Comparison of ENCODE assay signal across 2 cellular contexts in genomic region chr1:79079770-79080169, GRCh38.
TF ChIP-seq lines count a peak whose summit lies in the region.

No MANE protein-coding gene starts in this region.

TF ChIP-seq in A549, 52 proteins besides CTCF, POLR2A, EP300 and RAD21 (continued from another document):
- no peak for TF ChIP-seq HES2 (IDR thresholded peaks at IDR 0.05)
- TF ChIP-seq ESRRA (IDR thresholded peaks at IDR 0.05; ENCODE audit: borderline replicate concordance, low read length) = no peak
- no peak for TF ChIP-seq ELK1 (IDR thresholded peaks at IDR 0.05; ENCODE audit: low read depth, low read length)
- TF ChIP-seq RNF2 (IDR thresholded peaks at IDR 0.05; ENCODE audit: borderline replicate concordance, low read depth) = no peak
- TF ChIP-seq FOSL2 (IDR thresholded peaks at IDR 0.05) = no peak
- peak; percentile 40; the same call in 1 of the 2 replicates for TF ChIP-seq FOSL2 (CRISPR knock-in tag; IDR thresholded peaks at IDR 0.05)
- no peak for TF ChIP-seq HOXB13 (CRISPR knock-in tag; IDR thresholded peaks at IDR 0.05; ENCODE audit: low read depth)
- no peak for TF ChIP-seq SMC3 (IDR thresholded peaks at IDR 0.05)
- TF ChIP-seq POLR2AphosphoS2 (conservative IDR thresholded peaks at IDR 0.05; ENCODE audit: low read length) = no peak
- peak; percentile 26 for TF ChIP-seq MAFK (IDR thresholded peaks at IDR 0.05; ENCODE audit: partially characterized antibody)
- TF ChIP-seq ZC3H11A (IDR thresholded peaks at IDR 0.05) = no peak
- TF ChIP-seq JUNB (IDR thresholded peaks at IDR 0.05) = no peak
- no peak for TF ChIP-seq GATA3 (IDR thresholded peaks at IDR 0.05; ENCODE audit: borderline replicate concordance)
- TF ChIP-seq RARB (CRISPR knock-in tag; IDR thresholded peaks at IDR 0.05) = no peak

TF ChIP-seq in HCT116, 20 proteins besides CTCF, POLR2A, EP300 and RAD21 (continued from another document):
- TF ChIP-seq, protein P1, sequence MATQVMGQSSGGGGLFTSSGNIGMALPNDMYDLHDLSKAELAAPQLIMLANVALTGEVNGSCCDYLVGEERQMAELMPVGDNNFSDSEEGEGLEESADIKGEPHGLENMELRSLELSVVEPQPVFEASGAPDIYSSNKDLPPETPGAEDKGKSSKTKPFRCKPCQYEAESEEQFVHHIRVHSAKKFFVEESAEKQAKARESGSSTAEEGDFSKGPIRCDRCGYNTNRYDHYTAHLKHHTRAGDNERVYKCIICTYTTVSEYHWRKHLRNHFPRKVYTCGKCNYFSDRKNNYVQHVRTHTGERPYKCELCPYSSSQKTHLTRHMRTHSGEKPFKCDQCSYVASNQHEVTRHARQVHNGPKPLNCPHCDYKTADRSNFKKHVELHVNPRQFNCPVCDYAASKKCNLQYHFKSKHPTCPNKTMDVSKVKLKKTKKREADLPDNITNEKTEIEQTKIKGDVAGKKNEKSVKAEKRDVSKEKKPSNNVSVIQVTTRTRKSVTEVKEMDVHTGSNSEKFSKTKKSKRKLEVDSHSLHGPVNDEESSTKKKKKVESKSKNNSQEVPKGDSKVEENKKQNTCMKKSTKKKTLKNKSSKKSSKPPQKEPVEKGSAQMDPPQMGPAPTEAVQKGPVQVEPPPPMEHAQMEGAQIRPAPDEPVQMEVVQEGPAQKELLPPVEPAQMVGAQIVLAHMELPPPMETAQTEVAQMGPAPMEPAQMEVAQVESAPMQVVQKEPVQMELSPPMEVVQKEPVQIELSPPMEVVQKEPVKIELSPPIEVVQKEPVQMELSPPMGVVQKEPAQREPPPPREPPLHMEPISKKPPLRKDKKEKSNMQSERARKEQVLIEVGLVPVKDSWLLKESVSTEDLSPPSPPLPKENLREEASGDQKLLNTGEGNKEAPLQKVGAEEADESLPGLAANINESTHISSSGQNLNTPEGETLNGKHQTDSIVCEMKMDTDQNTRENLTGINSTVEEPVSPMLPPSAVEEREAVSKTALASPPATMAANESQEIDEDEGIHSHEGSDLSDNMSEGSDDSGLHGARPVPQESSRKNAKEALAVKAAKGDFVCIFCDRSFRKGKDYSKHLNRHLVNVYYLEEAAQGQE (IDR thresholded peaks at IDR 0.05; ENCODE audit: low read depth) = no peak
- TF ChIP-seq EZH2 (IDR thresholded peaks at IDR 0.05) (no peak), YY1 (IDR thresholded peaks at IDR 0.05; ENCODE audit: extremely low read depth, insufficient replicate concordance, low read depth, low read length) (no peak), TCF7L2 (IDR thresholded peaks at IDR 0.05; ENCODE audit: borderline replicate concordance, extremely low read depth, insufficient read depth, insufficient read length) (no peak), SIN3A (IDR thresholded peaks at IDR 0.05; ENCODE audit: low read depth) (no peak), SP1 (IDR thresholded peaks at IDR 0.05; ENCODE audit: low read depth) (no peak), FOSL1 (IDR thresholded peaks at IDR 0.05; ENCODE audit: low read depth) (peak; percentile 40; the same call in 1 of the 2 replicates), ELF1 (IDR thresholded peaks at IDR 0.05; ENCODE audit: borderline replicate concordance, low read depth) (no peak), ZNF274 (IDR thresholded peaks at IDR 0.05; ENCODE audit: low read depth, low read length) (no peak), EZH2phosphoT487 (IDR thresholded peaks at IDR 0.05; ENCODE audit: borderline replicate concordance) (no peak), JUND (IDR thresholded peaks at IDR 0.05) (peak; percentile 54), SRF (IDR thresholded peaks at IDR 0.05; ENCODE audit: low read depth) (no peak), POLR2AphosphoS5 (IDR thresholded peaks at IDR 0.05; ENCODE audit: low read depth, low read length) (no peak), EGR1 (IDR thresholded peaks at IDR 0.05; ENCODE audit: low read depth) (no peak)
- TF ChIP-seq, protein P2, sequence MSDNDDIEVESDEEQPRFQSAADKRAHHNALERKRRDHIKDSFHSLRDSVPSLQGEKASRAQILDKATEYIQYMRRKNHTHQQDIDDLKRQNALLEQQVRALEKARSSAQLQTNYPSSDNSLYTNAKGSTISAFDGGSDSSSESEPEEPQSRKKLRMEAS (IDR thresholded peaks at IDR 0.05) = no peak
- TF ChIP-seq, protein P3, sequence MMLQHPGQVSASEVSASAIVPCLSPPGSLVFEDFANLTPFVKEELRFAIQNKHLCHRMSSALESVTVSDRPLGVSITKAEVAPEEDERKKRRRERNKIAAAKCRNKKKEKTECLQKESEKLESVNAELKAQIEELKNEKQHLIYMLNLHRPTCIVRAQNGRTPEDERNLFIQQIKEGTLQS (IDR thresholded peaks at IDR 0.05) = no peak
